8 cellular contexts compared by ENCODE assay signal in genomic region chr22:41832553-41833368, GRCh38. TPM values are rescaled to one million over a fixed set of nuclear protein-coding genes. Genes with fewer than 3 reads are reported as not detected.
DNase-seq lines count a peak whose midpoint lies in the region; ATAC-seq and TF ChIP-seq lines count a peak whose summit lies in the region.

SREBF2 (plus strand) TSS chr22:41833105; CDS start chr22:41833271, 166 bp downstream.

- TF ChIP-seq CTCF in epithelial cell of esophagus (IDR thresholded peaks at IDR 0.05; ENCODE audit: insufficient read depth, low read depth, low read length, missing control alignments) = no peak

- H3K27ac Mint-ChIP-seq in IgD-negative memory B cell = peak within 1 kb of the TSS; percentile 93 to 99 (median 98)

- peaks cover 5% of the 10 kb centered on the region for H3K36me3 Mint-ChIP-seq in IgD-negative memory B cell

- peaks cover 25 to 29% (median 28%) of the 10 kb centered on the region in 3 donors for H3K4me1 Mint-ChIP-seq in IgD-negative memory B cell

- no peaks in the 10 kb centered on the region for H3K27me3 ChIP-seq in mononuclear cell (ENCODE audit: insufficient read depth, low read length)

- H3K27me3 Mint-ChIP-seq in IgD-negative memory B cell = no peaks in the 10 kb centered on the region

- no peaks in the 10 kb centered on the region for H3K9me3 ChIP-seq in mononuclear cell (ENCODE audit: low read depth, low read length)

- peak; percentile 80 for ATAC-seq in GM21529 (IDR thresholded peaks at IDR 0.05; ENCODE audit: unreplicated experiment)

- H3K4me1 ChIP-seq in mononuclear cell (ENCODE audit: insufficient read depth, low read length) = peaks cover 39% of the 10 kb centered on the region

- DNase-seq in DMS153 (lab: John Stamatoyannopoulos, UW) (peak; percentile 99), OCI-M2 (lab: John Stamatoyannopoulos, UW; ENCODE audit: unreplicated experiment) (peak; percentile 54), activated T-cell treated with anti-CD3 and anti-CD28 coated beads for 4 hours (peak; percentile 99), epithelial cell of esophagus (ENCODE audit: low read depth) (peak; percentile 100)
- peak; percentile 97 for DNase-seq in stimulated activated CD8-positive, alpha-beta memory T cell treated with anti-CD3 and anti-CD28 coated beads, Interleukin-4, amount 100 ng/mL, for 1 hour (ENCODE audit: low read depth in 2 of 2, low spot score in 1 of 2)

- H3K4me3 ChIP-seq in epithelial cell of esophagus (ENCODE audit: low read length) (peak within 1 kb of the TSS; percentile 61), mononuclear cell (ENCODE audit: low read length) (peak within 1 kb of the TSS; percentile 71)

- H3K9me3 Mint-ChIP-seq in IgD-negative memory B cell = no peaks in the 10 kb centered on the region

- H3K4me3 Mint-ChIP-seq in IgD-negative memory B cell = peak within 1 kb of the TSS; percentile 93 to 98 (median 95)

RNA-seq across cellular contexts. Expression of gene SREBF2, which starts in this region (rescaled TPM):
- polyA plus RNA-seq in IgD-negative memory B cell = 59.8 TPM
- 47.9 TPM for total RNA-seq in mononuclear cell

Comparison
In these comparisons a context has a peak if more than half of its experiments do, and no peak if none do; other contexts are left out.
1. Peak in every context shown above with its lines: DNase-seq, ATAC-seq and H3K4me3 ChIP-seq.